ENCODE assay signal across 30 cellular contexts in the genomic region with DNA sequence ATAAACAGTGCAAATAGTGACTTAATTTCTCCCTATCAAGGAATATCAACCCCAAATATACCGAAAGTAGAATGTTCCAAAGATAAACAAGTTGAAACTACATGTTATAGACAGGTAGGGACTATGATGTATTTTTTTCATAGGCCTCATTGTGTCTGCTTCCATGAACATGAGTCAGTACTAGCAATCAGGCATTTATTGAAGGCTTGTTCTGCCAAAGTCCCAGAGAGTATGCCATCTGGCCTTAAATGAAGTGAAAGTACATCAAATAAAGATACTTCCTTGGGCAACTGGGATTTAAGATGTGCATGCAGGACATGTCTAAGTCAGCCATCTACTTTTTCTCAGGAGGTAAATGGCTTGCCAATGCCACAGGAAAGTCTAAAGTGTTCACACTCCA. TPM values are rescaled to one million over a fixed set of nuclear protein-coding genes. Genes with fewer than 3 reads are reported as not detected.
"Had no signal": no experiment of that assay in that cellular context is flagged by ENCODE, and none has a peak within 500 bp of the region (broad histone marks: within the 10 kb centered on the region; RNA-seq: fewer than 3 reads in every experiment).

No MANE protein-coding gene starts in this region.

- H3K27ac Mint-ChIP-seq: activated B cell treated with CpG ODN at 0.5 μM for 24 hours; activated naive CD4-positive, alpha-beta T cell treated with anti-CD3 and anti-CD28 coated beads for 36 hours; activated naive CD8-positive, alpha-beta T cell treated with anti-CD3 and anti-CD28 coated beads for 36 hours; activated T-helper 1 cell treated with anti-CD3 and anti-CD28 coated beads, Interleukin-12 subunit alpha, Interleukin-12 subunit beta, Interleukin-2, Interleukin-4 antibody, amounts not matched to agents 30 ng/mL and 10 ng/mL and 1 ng/mL, durations not matched to agents 14 hours and 24 hours and 36 hours; stimulated activated memory B cell treated with anti-CD40 and anti-IgM and Interleukin-4, amounts not matched to agents 10 μg/mL and 1 μg/mL and 100 μg/mL, for 72 hours; stimulated activated naive CD8-positive, alpha-beta T cell treated with anti-CD3 and anti-CD28 coated beads, Interleukin-15, amount 100 ng/mL, for 72 hours; T-helper 17 cell had no signal

- H2AFZ ChIP-seq: hepatocyte had no signal

- FAIRE-seq: small intestine had no signal

- H3K4me3 Mint-ChIP-seq: activated B cell treated with CpG ODN at 0.5 μM for 24 hours; activated naive CD4-positive, alpha-beta T cell treated with anti-CD3 and anti-CD28 coated beads for 36 hours; activated naive CD8-positive, alpha-beta T cell treated with anti-CD3 and anti-CD28 coated beads for 36 hours; activated T-helper 1 cell treated with anti-CD3 and anti-CD28 coated beads, Interleukin-12 subunit alpha, Interleukin-12 subunit beta, Interleukin-2, Interleukin-4 antibody, amounts not matched to agents 30 ng/mL and 10 ng/mL and 1 ng/mL, durations not matched to agents 14 hours and 24 hours and 36 hours; stimulated activated memory B cell treated with anti-CD40 and anti-IgM and Interleukin-4, amounts not matched to agents 10 μg/mL and 1 μg/mL and 100 μg/mL, for 72 hours; stimulated activated naive CD8-positive, alpha-beta T cell treated with anti-CD3 and anti-CD28 coated beads, Interleukin-15, amount 100 ng/mL, for 72 hours; T-helper 17 cell had no signal

- H3K9me3 ChIP-seq: adrenal gland, body of pancreas, gastroesophageal sphincter, thyroid gland, upper lobe of left lung, vagina had no signal

- H3K27me3 ChIP-seq: adrenal gland, body of pancreas, cardiac muscle cell, gastroesophageal sphincter, hepatocyte, thyroid gland, upper lobe of left lung, vagina had no signal

- H3K36me3 Mint-ChIP-seq: activated naive CD8-positive, alpha-beta T cell treated with anti-CD3 and anti-CD28 coated beads for 36 hours; stimulated activated memory B cell treated with anti-CD40 and anti-IgM and Interleukin-4, amounts not matched to agents 10 μg/mL and 1 μg/mL and 100 μg/mL, for 72 hours had no signal

- ATAC-seq: body of pancreas; gastroesophageal sphincter; left ventricle myocardium superior; sciatic nerve; stimulated activated naive CD8-positive, alpha-beta T cell treated with anti-CD3 and anti-CD28 coated beads, Interleukin-15, amount 100 ng/mL, for 72 hours; T-helper 17 cell had no signal

- H3K36me3 ChIP-seq: adrenal gland, cardiac muscle cell, gastroesophageal sphincter, thyroid gland, upper lobe of left lung, vagina had no signal

- H3K9me3 Mint-ChIP-seq: activated B cell treated with CpG ODN at 0.5 μM for 24 hours; activated naive CD4-positive, alpha-beta T cell treated with anti-CD3 and anti-CD28 coated beads for 36 hours; activated naive CD8-positive, alpha-beta T cell treated with anti-CD3 and anti-CD28 coated beads for 36 hours; activated T-helper 1 cell treated with anti-CD3 and anti-CD28 coated beads, Interleukin-12 subunit alpha, Interleukin-12 subunit beta, Interleukin-2, Interleukin-4 antibody, amounts not matched to agents 30 ng/mL and 10 ng/mL and 1 ng/mL, durations not matched to agents 14 hours and 24 hours and 36 hours; stimulated activated naive CD8-positive, alpha-beta T cell treated with anti-CD3 and anti-CD28 coated beads, Interleukin-15, amount 100 ng/mL, for 72 hours had no signal

- DNase-seq: activated B cell treated with CpG ODN at 0.5 μM for 24 hours; activated effector memory CD4-positive, alpha-beta T cell treated with anti-CD3 and anti-CD28 coated beads, Interleukin-2, amount 50 U/mL, for 16 hours; activated naive CD4-positive, alpha-beta T cell treated with anti-CD3 and anti-CD28 coated beads for 36 hours; activated naive CD8-positive, alpha-beta T cell treated with anti-CD3 and anti-CD28 coated beads for 36 hours; activated T-cell treated with anti-CD3 and anti-CD28 coated beads for 4 hours; adrenal gland; aorta; body of pancreas; dorsolateral prefrontal cortex; effector memory CD4-positive, alpha-beta T cell; erythroblast; islet precursor cell; left ventricle myocardium superior; retina; small intestine; stimulated activated CD4-positive, alpha-beta T cell treated with anti-CD3 and anti-CD28 coated beads, Interleukin-4, amount 100 ng/mL, for 4 hours; stimulated activated CD8-positive, alpha-beta memory T cell treated with anti-CD3 and anti-CD28 coated beads, Interleukin-4, amount 100 ng/mL, for 48 hours; stimulated activated naive CD8-positive, alpha-beta T cell treated with anti-CD3 and anti-CD28 coated beads, Interleukin-15, amount 100 ng/mL, for 72 hours; T-helper 17 cell; T1000; thyroid gland; upper lobe of left lung had no signal

- H3K4me2 ChIP-seq: hepatocyte had no signal

- H3K27ac ChIP-seq: adrenal gland, body of pancreas, cardiac muscle cell, coronary artery, dorsolateral prefrontal cortex, gastroesophageal sphincter, hepatocyte, thyroid gland, upper lobe of left lung, vagina had no signal

- H3K4me1 Mint-ChIP-seq: activated B cell treated with CpG ODN at 0.5 μM for 24 hours; activated naive CD8-positive, alpha-beta T cell treated with anti-CD3 and anti-CD28 coated beads for 36 hours; stimulated activated memory B cell treated with anti-CD40 and anti-IgM and Interleukin-4, amounts not matched to agents 10 μg/mL and 1 μg/mL and 100 μg/mL, for 72 hours; stimulated activated naive CD8-positive, alpha-beta T cell treated with anti-CD3 and anti-CD28 coated beads, Interleukin-15, amount 100 ng/mL, for 72 hours; T-helper 17 cell had no signal

- H3K4me3 ChIP-seq: adrenal gland, body of pancreas, cardiac muscle cell, coronary artery, dorsolateral prefrontal cortex, gastroesophageal sphincter, hepatocyte, thyroid gland, upper lobe of left lung, vagina had no signal

RNA-seq across cellular contexts. Expression of a gene that starts 6.5 kb away (rescaled TPM):
- total RNA-seq: activated B cell treated with CpG ODN at 0.5 μM for 24 hours; activated naive CD4-positive, alpha-beta T cell treated with anti-CD3 and anti-CD28 coated beads for 36 hours; activated naive CD8-positive, alpha-beta T cell treated with anti-CD3 and anti-CD28 coated beads for 36 hours; activated T-helper 1 cell treated with anti-CD3 and anti-CD28 coated beads, Interleukin-12 subunit alpha, Interleukin-12 subunit beta, Interleukin-2, Interleukin-4 antibody, amounts not matched to agents 30 ng/mL and 10 ng/mL and 1 ng/mL, durations not matched to agents 14 hours and 24 hours and 36 hours; T-helper 17 cell had no signal
